Comparison of ENCODE assay signal across 8 cellular contexts in genomic region chr6:138692058-138692977, GRCh38.
DNase-seq lines count a peak whose midpoint lies in the region; ATAC-seq and TF ChIP-seq lines count a peak whose summit lies in the region.

No MANE protein-coding gene starts in this region.

- TF ChIP-seq RAD21 in liver (IDR thresholded peaks at IDR 0.05), result peak; percentile 25 to 40

- no peaks in the 10 kb centered on the region for H3K36me3 Mint-ChIP-seq in activated CD4-positive, alpha-beta T cell treated with anti-CD3 and anti-CD28 coated beads, Interleukin-2, amount 10 ng/mL, durations not matched to agents 24 days and 14 days (ENCODE audit: low read depth)

- DNase-seq in NCI-H524 (lab: John Stamatoyannopoulos, UW) (peak; percentile 42 to 71), NCI-H524 treated with DMSO at 0.1 percent for 48 hours (lab: John Stamatoyannopoulos, UW) (no peak), NCI-H128 (lab: John Stamatoyannopoulos, UW; ENCODE audit: unreplicated experiment) (peak; percentile 5), dorsolateral prefrontal cortex (peak in 6 of 10 donors; percentile 29 to 75 (median 46))
- DNase-seq in activated CD4-positive, alpha-beta T cell treated with anti-CD3 and anti-CD28 coated beads, Interleukin-2, amount 10 ng/mL, durations not matched to agents 24 days and 14 days, result peak; percentile 88
- DNase-seq in stimulated activated CD4-positive, alpha-beta T cell treated with anti-CD3 and anti-CD28 coated beads, Interleukin-4, amount 100 ng/mL, for 48 hours (ENCODE audit: low read depth in 2 of 2), result peak; percentile 36 to 47

- TF ChIP-seq CTCF in dorsolateral prefrontal cortex (IDR thresholded peaks at IDR 0.05 in 54 of 56, conservative IDR thresholded peaks at IDR 0.05 in 2 of 56; ENCODE audit: low read depth in 1 of 56, partially characterized antibody in 56 of 56) (peak; percentile 20 to 92 (median 72)), liver (IDR thresholded peaks at IDR 0.05; ENCODE audit: low read depth, low read length, missing input control) (peak; percentile 69)

- peak overlapping the region; percentile 64 for H3K4me3 Mint-ChIP-seq in activated CD4-positive, alpha-beta T cell treated with anti-CD3 and anti-CD28 coated beads, Interleukin-2, amount 10 ng/mL, durations not matched to agents 24 days and 14 days

- peak overlapping the region; percentile 36 to 79 (median 64) for H3K4me3 ChIP-seq in dorsolateral prefrontal cortex
- peak overlapping the region; percentile 54 to 97 (median 78) for H3K4me3 ChIP-seq in liver (ENCODE audit: low read depth in 1 of 3, low read length in 3 of 3)

- no peaks in the 10 kb centered on the region for H3K9me3 ChIP-seq in liver (ENCODE audit: control insufficient read depth in 4 of 4, low read length in 3 of 4)

- no peak overlapping the region for H3K27ac Mint-ChIP-seq in activated CD4-positive, alpha-beta T cell treated with anti-CD3 and anti-CD28 coated beads, Interleukin-2, amount 10 ng/mL, durations not matched to agents 24 days and 14 days

- H3K27me3 ChIP-seq in dorsolateral prefrontal cortex, result peaks cover 0 to 35% (median 7%) of the 10 kb centered on the region in 45 donors
- no peaks in the 10 kb centered on the region for H3K27me3 ChIP-seq in liver (ENCODE audit: control insufficient read depth in 4 of 4, insufficient read depth in 4 of 4, low read length in 3 of 4)

- H3K9me3 Mint-ChIP-seq in activated CD4-positive, alpha-beta T cell treated with anti-CD3 and anti-CD28 coated beads, Interleukin-2, amount 10 ng/mL, durations not matched to agents 24 days and 14 days, result no peaks in the 10 kb centered on the region

- H3K27me3 Mint-ChIP-seq in activated CD4-positive, alpha-beta T cell treated with anti-CD3 and anti-CD28 coated beads, Interleukin-2, amount 10 ng/mL, durations not matched to agents 24 days and 14 days, result peaks cover 56% of the 10 kb centered on the region

- H3K27ac ChIP-seq in dorsolateral prefrontal cortex (peak overlapping the region in 47 of 59 donors; percentile 8 to 85 (median 55)), liver (ENCODE audit: low read depth in 1 of 2, low read length in 2 of 2) (peak overlapping the region; percentile 79 to 86)

- H3K36me3 ChIP-seq in liver (ENCODE audit: control insufficient read depth in 4 of 4, insufficient read depth in 3 of 4, low read depth in 1 of 4, low read length in 3 of 4), result no peaks in the 10 kb centered on the region

- peak overlapping the region; percentile 56 to 89 for H3K9ac ChIP-seq in liver (ENCODE audit: low read depth in 1 of 2, low read length in 2 of 2)

- H3K4me1 Mint-ChIP-seq in activated CD4-positive, alpha-beta T cell treated with anti-CD3 and anti-CD28 coated beads, Interleukin-2, amount 10 ng/mL, durations not matched to agents 24 days and 14 days, result peaks cover 3% of the 10 kb centered on the region

- H3K4me1 ChIP-seq in liver (ENCODE audit: control insufficient read depth in 4 of 4, insufficient read depth in 4 of 4, low read length in 3 of 4), result peaks cover 0 to 24% (median 20%) of the 10 kb centered on the region in 4 donors

- intact Hi-C loops in activated CD4-positive, alpha-beta T cell treated with anti-CD3 and anti-CD28 coated beads, Interleukin-2, amount 10 ng/mL, durations not matched to agents 24 days and 14 days (cut with micrococcal nuclease), result loop anchor here (1.0 to 5.0 kb wide), 4 partner anchors 38 to 670 kb away; no protein-coding TSS in a partner anchor
- intact Hi-C loops in dorsolateral prefrontal cortex (cut with DNase I), result loop anchor here in 1 of 2 donors (5.0 to 10.0 kb wide), 3 partner anchors 75 to 292 kb away; partner anchors contain the start of gene REPS1

- under 1% methylated on average over 103 of the region's 103 CpGs for WGBS in liver

- peak; percentile 69 for ATAC-seq in HG02678 (IDR thresholded peaks at IDR 0.05; ENCODE audit: unreplicated experiment)

TF ChIP-seq in liver, 16 proteins besides CTCF, POLR2A, EP300 and RAD21:
- TF ChIP-seq FOXA1 (IDR thresholded peaks at IDR 0.05) (no peak), RXRA (IDR thresholded peaks at IDR 0.05) (no peak), HNF4A (conservative IDR thresholded peaks at IDR 0.05) (no peak), EGR1 (IDR thresholded peaks at IDR 0.05; ENCODE audit: low read depth in 2 of 2) (no peak), YY1 (IDR thresholded peaks at IDR 0.05) (no peak), SP1 (IDR thresholded peaks at IDR 0.05) (no peak), REST (IDR thresholded peaks at IDR 0.05) (no peak), ZBTB33 (IDR thresholded peaks at IDR 0.05) (no peak), MAX (IDR thresholded peaks at IDR 0.05) (no peak)
TF ChIP-seq in liver: peak in this region for 0.
